8 cellular contexts compared by ENCODE assay signal in genomic region chr3:103440539-103441113, GRCh38.
DNase-seq lines count a peak whose midpoint lies in the region; ATAC-seq and TF ChIP-seq lines count a peak whose summit lies in the region.

No MANE protein-coding gene starts in this region.

- no peak overlapping the region for H3K4me2 ChIP-seq in DOHH2 (ENCODE audit: low read length)

- H3K79me2 ChIP-seq in DOHH2 (ENCODE audit: control insufficient read depth, low read length), result no peaks in the 10 kb centered on the region

- H3K27me3 ChIP-seq in DOHH2 (ENCODE audit: control insufficient read depth, low read length), result no peaks in the 10 kb centered on the region

- no peaks in the 10 kb centered on the region for H3K4me1 ChIP-seq in DOHH2 (ENCODE audit: control insufficient read depth, low read length)

- TF ChIP-seq CTCF in DOHH2 (IDR thresholded peaks at IDR 0.05; ENCODE audit: low read depth, low read length, poor library complexity, severe bottlenecking) (peak; percentile 46), epithelial cell of esophagus (IDR thresholded peaks at IDR 0.05; ENCODE audit: insufficient read depth, low read depth, low read length, missing control alignments) (no peak)

- H3K9me3 ChIP-seq in DOHH2 (ENCODE audit: control insufficient read depth, insufficient read depth, low read length), result peaks cover 10% of the 10 kb centered on the region

- H3K36me3 ChIP-seq in DOHH2 (ENCODE audit: control insufficient read depth, low read length), result no peaks in the 10 kb centered on the region

- no peak overlapping the region for H3K4me3 ChIP-seq in DOHH2 (ENCODE audit: low read length)
- H3K4me3 ChIP-seq in epithelial cell of esophagus (ENCODE audit: low read length), result no peak overlapping the region

- no peak overlapping the region for H3K27ac ChIP-seq in DOHH2 (ENCODE audit: low read depth, low read length)

- no peaks in the 10 kb centered on the region for H3K9me2 ChIP-seq in DOHH2 (replicated peaks; ENCODE audit: control insufficient read depth, low read length)

- peak; percentile 90 for ATAC-seq in GM21526 (IDR thresholded peaks at IDR 0.05; ENCODE audit: low FRiP score, unreplicated experiment)
- ATAC-seq in HG03045 (IDR thresholded peaks at IDR 0.05; ENCODE audit: unreplicated experiment), result no peak

- no peaks in the 10 kb centered on the region for H4K20me1 ChIP-seq in DOHH2 (ENCODE audit: control insufficient read depth, insufficient read depth, low read depth, low read length)

- DNase-seq in HT1080 (ENCODE audit: low read depth) (peak; percentile 7), epithelial cell of esophagus (ENCODE audit: low read depth) (peak; percentile 35), NCI-H446 treated with DMSO at 0.1 percent for 48 hours (lab: John Stamatoyannopoulos, UW) (no peak), midbrain (lab: John Stamatoyannopoulos, UW) (no peak)
- DNase-seq in activated CD4-positive, CD25-positive, alpha-beta regulatory T cell (lab: John Stamatoyannopoulos, UW), result no peak

- H3F3A ChIP-seq in DOHH2 (ENCODE audit: control insufficient read depth, insufficient read depth), result no peaks in the 10 kb centered on the region

Comparison
In these comparisons a context has a peak if more than half of its experiments do, and no peak if none do; other contexts are left out.
1. DNase-seq: peak in HT1080 (single experiment) and epithelial cell of esophagus (single experiment); none in NCI-H446 treated with DMSO at 0.1 percent for 48 hours (single experiment), midbrain (single experiment) and activated CD4-positive, CD25-positive, alpha-beta regulatory T cell (0 of 4).